In genomic region chr12:25322351-25322750, GRCh38 we compare ENCODE assay signal across 14 cellular contexts.
DNase-seq lines count a peak whose midpoint lies in the region; ATAC-seq and TF ChIP-seq lines count a peak whose summit lies in the region.
"Had no signal": no experiment of that assay in that cellular context is flagged by ENCODE, and none has a peak within 500 bp of the region (broad histone marks: within the 10 kb centered on the region; RNA-seq: fewer than 3 reads in every experiment).

No MANE protein-coding gene starts in this region.

- peak overlapping the region; percentile 52 for H3K4me3 Mint-ChIP-seq in activated CD8-positive, alpha-beta T cell treated with anti-CD3 and anti-CD28 coated beads for 36 hours
- H3K4me3 Mint-ChIP-seq: HFFc6 had no signal

- no peaks in the 10 kb centered on the region for H3F3A ChIP-seq in DOHH2 (ENCODE audit: control insufficient read depth, insufficient read depth)

- H3K4me1 Mint-ChIP-seq in activated CD8-positive, alpha-beta T cell treated with anti-CD3 and anti-CD28 coated beads for 36 hours (ENCODE audit: low read depth) = peaks cover 49% of the 10 kb centered on the region

- peak overlapping the region; percentile 87 for H3K27ac Mint-ChIP-seq in activated CD8-positive, alpha-beta T cell treated with anti-CD3 and anti-CD28 coated beads for 36 hours
- H3K27ac Mint-ChIP-seq: HFFc6 had no signal

- CTCF ChIA-PET in activated CD8-positive, alpha-beta T cell treated with anti-CD3 and anti-CD28 coated beads for 36 hours (lab: Charles Lee) = interaction anchor here (3.9 kb wide), 1 partner anchor 65 kb away, joined by 18 read pairs; no protein-coding TSS in a partner anchor

- no peaks in the 10 kb centered on the region for H3K79me2 ChIP-seq in DOHH2 (ENCODE audit: control insufficient read depth, low read length)

- H3K4me2 ChIP-seq in BLaER1 treated with 17β-estradiol and CSF1 and Interleukin-3, amounts not matched to agents 10 nM and 100 nM = peak overlapping the region; percentile 50 to 88 (median 72)
- peak overlapping the region; percentile 36 for H3K4me2 ChIP-seq in DOHH2 (ENCODE audit: low read length)

- TF ChIP-seq CTCF in DOHH2 (IDR thresholded peaks at IDR 0.05; ENCODE audit: low read depth, low read length, poor library complexity, severe bottlenecking) = no peak
- TF ChIP-seq CTCF in activated CD8-positive, alpha-beta T cell treated with anti-CD3 and anti-CD28 coated beads for 36 hours (IDR thresholded peaks at IDR 0.05) = no peak
- no peak for TF ChIP-seq CTCF in mucosa of descending colon (IDR thresholded peaks at IDR 0.05)

- H3K27ac ChIP-seq in BLaER1 treated with 17β-estradiol and CSF1 and Interleukin-3, amounts not matched to agents 10 nM and 100 nM = peak overlapping the region in 9 of 11 experiments; percentile 7 to 63 (median 54); a peak in 17 of 22 replicates
- no peak overlapping the region for H3K27ac ChIP-seq in DOHH2 (ENCODE audit: low read depth, low read length)
- H3K27ac ChIP-seq: colonic mucosa had no signal

- H3K9me3 ChIP-seq in BLaER1 treated with 17β-estradiol and CSF1 and Interleukin-3, amounts not matched to agents 10 nM and 100 nM (replicated peaks in 1 of 11) = no peaks in the 10 kb centered on the region
- no peaks in the 10 kb centered on the region for H3K9me3 ChIP-seq in DOHH2 (ENCODE audit: control insufficient read depth, insufficient read depth, low read length)
- no peaks in the 10 kb centered on the region for H3K9me3 ChIP-seq in mucosa of descending colon
- H3K9me3 ChIP-seq: colonic mucosa had no signal

- no peaks in the 10 kb centered on the region for H3K9me3 Mint-ChIP-seq in activated CD8-positive, alpha-beta T cell treated with anti-CD3 and anti-CD28 coated beads for 36 hours
- H3K9me3 Mint-ChIP-seq: HFFc6 had no signal

- peak; percentile 51 for ATAC-seq in activated CD8-positive, alpha-beta T cell treated with anti-CD3 and anti-CD28 coated beads for 36 hours
- ATAC-seq in mucosa of descending colon = peak; percentile 70
- no peak for ATAC-seq in GM19467 (IDR thresholded peaks at IDR 0.05; ENCODE audit: unreplicated experiment)
- ATAC-seq: HepG2 had no signal

- peaks cover 45 to 65% (median 59%) of the 10 kb centered on the region in 10 experiments for H3K4me1 ChIP-seq in BLaER1 treated with 17β-estradiol and CSF1 and Interleukin-3, amounts not matched to agents 10 nM and 100 nM
- H3K4me1 ChIP-seq in DOHH2 (ENCODE audit: control insufficient read depth, low read length) (peaks cover 47% of the 10 kb centered on the region), mucosa of descending colon (ENCODE audit: low read depth) (no peaks in the 10 kb centered on the region)
- H3K4me1 ChIP-seq: colonic mucosa had no signal

- H3K4me3 ChIP-seq in BLaER1 treated with 17β-estradiol and CSF1 and Interleukin-3, amounts not matched to agents 10 nM and 100 nM = no peak overlapping the region
- H3K4me3 ChIP-seq in DOHH2 (ENCODE audit: low read length) (no peak overlapping the region), mucosa of descending colon (no peak overlapping the region)
- H3K4me3 ChIP-seq: colonic mucosa had no signal

- no peak for DNase-seq in activated CD8-positive, alpha-beta T cell treated with anti-CD3 and anti-CD28 coated beads for 36 hours
- DNase-seq in mucosa of descending colon (no peak), NCI-H2107 (lab: John Stamatoyannopoulos, UW) (no peak), NCI-H1930 (lab: John Stamatoyannopoulos, UW) (no peak)
- DNase-seq: colonic mucosa; HFFc6; NCI-H1105; occipital lobe; SIG-M5; stimulated activated CD4-positive, alpha-beta T cell treated with anti-CD3 and anti-CD28 coated beads, Interleukin-4, amount 100 ng/mL, for 24 hours had no signal

- no peaks in the 10 kb centered on the region for H3K27me3 Mint-ChIP-seq in activated CD8-positive, alpha-beta T cell treated with anti-CD3 and anti-CD28 coated beads for 36 hours

- no peaks in the 10 kb centered on the region for H3K36me3 ChIP-seq in BLaER1 treated with 17β-estradiol and CSF1 and Interleukin-3, amounts not matched to agents 10 nM and 100 nM
- H3K36me3 ChIP-seq in DOHH2 (ENCODE audit: control insufficient read depth, low read length) = no peaks in the 10 kb centered on the region
- no peaks in the 10 kb centered on the region for H3K36me3 ChIP-seq in mucosa of descending colon (ENCODE audit: low read depth)
- H3K36me3 ChIP-seq: colonic mucosa had no signal

- intact Hi-C loops in activated CD8-positive, alpha-beta T cell treated with anti-CD3 and anti-CD28 coated beads for 36 hours (cut with micrococcal nuclease) = loop anchor here (5.0 kb wide), 1 partner anchor 75 kb away; no protein-coding TSS in a partner anchor
- intact Hi-C loops in mucosa of descending colon (cut with DNase I, micrococcal nuclease) = no loop called here

- H4K20me1 ChIP-seq in BLaER1 treated with 17β-estradiol and CSF1 and Interleukin-3, amounts not matched to agents 10 nM and 100 nM = no peaks in the 10 kb centered on the region
- H4K20me1 ChIP-seq in DOHH2 (ENCODE audit: control insufficient read depth, insufficient read depth, low read depth, low read length) = no peaks in the 10 kb centered on the region

- no peaks in the 10 kb centered on the region for H3K9me2 ChIP-seq in DOHH2 (replicated peaks; ENCODE audit: control insufficient read depth, low read length)

- POLR2A ChIA-PET in activated CD8-positive, alpha-beta T cell treated with anti-CD3 and anti-CD28 coated beads for 36 hours (lab: Charles Lee) = interaction anchor here (0.6 kb wide), 1 partner anchor 25 kb away, joined by 3 read pairs; no protein-coding TSS in a partner anchor

- no peaks in the 10 kb centered on the region for H3K27me3 ChIP-seq in BLaER1 treated with 17β-estradiol and CSF1 and Interleukin-3, amounts not matched to agents 10 nM and 100 nM
- peaks cover 7% of the 10 kb centered on the region for H3K27me3 ChIP-seq in DOHH2 (ENCODE audit: control insufficient read depth, low read length)
- H3K27me3 ChIP-seq: colonic mucosa had no signal

- no peaks in the 10 kb centered on the region for H3K36me3 Mint-ChIP-seq in activated CD8-positive, alpha-beta T cell treated with anti-CD3 and anti-CD28 coated beads for 36 hours (ENCODE audit: low read depth)

- peak overlapping the region in 2 of 11 experiments; percentile 15 to 18; a peak in 1 of 22 replicates for H3K9ac ChIP-seq in BLaER1 treated with 17β-estradiol and CSF1 and Interleukin-3, amounts not matched to agents 10 nM and 100 nM
